In genomic region chr15:73923156-73923487, GRCh38 we compare ENCODE assay signal across 10 cellular contexts. TPM values are rescaled to one million over a fixed set of nuclear protein-coding genes. Genes with fewer than 3 reads are reported as not detected.
A peak's percentile ranks its signal among the peaks of the same experiment; 100 is the strongest.
DNase-seq lines count a peak whose midpoint lies in the region; ATAC-seq and TF ChIP-seq lines count a peak whose summit lies in the region.
"Had no signal": no experiment of that assay in that cellular context is flagged by ENCODE, and none has a peak within 500 bp of the region (broad histone marks: within the 10 kb centered on the region; RNA-seq: fewer than 3 reads in every experiment).

No MANE protein-coding gene starts in this region.

- H2AFZ ChIP-seq in fibroblast of lung (ENCODE audit: low read length), result no peak overlapping the region
- H2AFZ ChIP-seq: parathyroid adenoma had no signal

- H3K27ac Mint-ChIP-seq in CD4-positive, CD25-positive, alpha-beta regulatory T cell, result peak overlapping the region in 2 of 3 donors; percentile 32 to 92

- no peaks in the 10 kb centered on the region for H4K20me1 ChIP-seq in fibroblast of lung (ENCODE audit: control insufficient read depth, extremely low read depth, insufficient read depth, low read length)

- ATAC-seq in CD4-positive, CD25-positive, alpha-beta regulatory T cell (ENCODE audit: low read depth in 2 of 2), result no peak
- no peak for ATAC-seq in GM19397 (IDR thresholded peaks at IDR 0.05; ENCODE audit: unreplicated experiment)
- ATAC-seq in GM21526 (IDR thresholded peaks at IDR 0.05; ENCODE audit: low FRiP score, unreplicated experiment), result no peak
- ATAC-seq in HG02970 (IDR thresholded peaks at IDR 0.05; ENCODE audit: low FRiP score, unreplicated experiment), result no peak

- peaks cover 37% of the 10 kb centered on the region for H3K79me2 ChIP-seq in fibroblast of lung (ENCODE audit: control insufficient read depth, insufficient read depth, low read length)
- H3K79me2 ChIP-seq: parathyroid adenoma had no signal

- peaks cover 5% of the 10 kb centered on the region for H3K27me3 Mint-ChIP-seq in CD4-positive, CD25-positive, alpha-beta regulatory T cell

- peaks cover 11% of the 10 kb centered on the region for H3K36me3 Mint-ChIP-seq in CD4-positive, CD25-positive, alpha-beta regulatory T cell

- TF ChIP-seq CTCF in fibroblast of lung (conservative IDR thresholded peaks at IDR 0.05 in 1 of 2, IDR thresholded peaks at IDR 0.05 in 1 of 2; ENCODE audit: low read depth in 1 of 2, low read length in 2 of 2), result no peak
- no peak for TF ChIP-seq CTCF in ovary (IDR thresholded peaks at IDR 0.05)

- no peak overlapping the region for H3K27ac ChIP-seq in CD4-positive, CD25-positive, alpha-beta regulatory T cell (ENCODE audit: insufficient read depth, low read length, poor library complexity, severe bottlenecking)
- H3K27ac ChIP-seq in SJCRH30, result peak overlapping the region; percentile 88
- peak overlapping the region; percentile 85 for H3K27ac ChIP-seq in fibroblast of lung (ENCODE audit: insufficient read depth, low read length)
- peak overlapping the region; percentile 23 to 37 for H3K27ac ChIP-seq in ovary

- DNase-seq in CD4-positive, CD25-positive, alpha-beta regulatory T cell, result no peak
- DNase-seq in SJCRH30 (no peak), fibroblast of lung (ENCODE audit: low read depth in 2 of 2) (no peak), ovary (no peak), COLO668 (lab: John Stamatoyannopoulos, UW; ENCODE audit: unreplicated experiment) (no peak)
- DNase-seq: Calu3 had no signal

- peaks cover 10 to 62% (median 31%) of the 10 kb centered on the region in 4 donors for H3K4me1 Mint-ChIP-seq in CD4-positive, CD25-positive, alpha-beta regulatory T cell

- H3K4me3 Mint-ChIP-seq in CD4-positive, CD25-positive, alpha-beta regulatory T cell, result no peak overlapping the region

- H3K27me3 ChIP-seq in CD4-positive, CD25-positive, alpha-beta regulatory T cell (ENCODE audit: control insufficient read depth, insufficient read depth, low read length), result no peaks in the 10 kb centered on the region
- no peaks in the 10 kb centered on the region for H3K27me3 ChIP-seq in SJCRH30
- H3K27me3 ChIP-seq in fibroblast of lung (ENCODE audit: control insufficient read depth, insufficient read depth, low read length), result no peaks in the 10 kb centered on the region
- H3K27me3 ChIP-seq in ovary, result no peaks in the 10 kb centered on the region

- H3K4me2 ChIP-seq in fibroblast of lung (ENCODE audit: extremely low read depth, insufficient read depth, low read length), result peak overlapping the region; percentile 74

- WGBS in ovary, 3 donors, result 34 to 49% (median 39%) methylated on average over 7 of the region's 7 CpGs

- intact Hi-C loops in ovary (cut with DNase I), result no loop called here

- H3K4me3 ChIP-seq in CD4-positive, CD25-positive, alpha-beta regulatory T cell (ENCODE audit: low read depth, low read length), result no peak overlapping the region
- H3K4me3 ChIP-seq in SJCRH30 (no peak overlapping the region; the same call in 1 of the 2 replicates), fibroblast of lung (replicated peaks in 1 of 4; ENCODE audit: control extremely low read depth in 1 of 4, insufficient read depth in 1 of 4, low read depth in 3 of 4, low read length in 4 of 4) (peak overlapping the region in 1 of 4 experiments; percentile 29), ovary (no peak overlapping the region)

- H3K4me1 ChIP-seq in CD4-positive, CD25-positive, alpha-beta regulatory T cell (ENCODE audit: control insufficient read depth, insufficient read depth, low read length, poor library complexity, severe bottlenecking), result peaks cover 49% of the 10 kb centered on the region
- H3K4me1 ChIP-seq in SJCRH30, result peaks cover 44% of the 10 kb centered on the region
- peaks cover 48% of the 10 kb centered on the region for H3K4me1 ChIP-seq in fibroblast of lung (ENCODE audit: control insufficient read depth, extremely low read depth, insufficient read depth, low read length)
- peaks cover 31% of the 10 kb centered on the region for H3K4me1 ChIP-seq in ovary (ENCODE audit: insufficient read depth)

- no peak for TF ChIP-seq EP300 in ovary (IDR thresholded peaks at IDR 0.05)

- peaks cover 0 to 5% (median 0%) of the 10 kb centered on the region in 7 donors for H3K9me3 Mint-ChIP-seq in CD4-positive, CD25-positive, alpha-beta regulatory T cell

- TF ChIP-seq POLR2A in ovary (IDR thresholded peaks at IDR 0.05), result no peak

- no peaks in the 10 kb centered on the region for H3K9me3 ChIP-seq in CD4-positive, CD25-positive, alpha-beta regulatory T cell (ENCODE audit: control insufficient read depth in 2 of 2, low read length in 2 of 2)
- H3K9me3 ChIP-seq in SJCRH30 (replicated peaks) (no peaks in the 10 kb centered on the region), fibroblast of lung (ENCODE audit: control insufficient read depth, insufficient read depth, low read depth, low read length) (no peaks in the 10 kb centered on the region), ovary (no peaks in the 10 kb centered on the region)

- peaks cover 7% of the 10 kb centered on the region for H3K36me3 ChIP-seq in CD4-positive, CD25-positive, alpha-beta regulatory T cell (ENCODE audit: control insufficient read depth, insufficient read depth, low read length)
- H3K36me3 ChIP-seq in SJCRH30, result no peaks in the 10 kb centered on the region; the same call in 1 of the 2 replicates
- H3K36me3 ChIP-seq in fibroblast of lung (ENCODE audit: control insufficient read depth, insufficient read depth, low read length), result peaks cover 6% of the 10 kb centered on the region
- H3K36me3 ChIP-seq in ovary, result no peaks in the 10 kb centered on the region

- H3K9ac ChIP-seq in fibroblast of lung (ENCODE audit: insufficient read depth, low read length), result no peak overlapping the region
- H3K9ac ChIP-seq: parathyroid adenoma had no signal

RNA-seq across cellular contexts. Expression of gene LOXL1, which starts 3.1 kb away (rescaled TPM):
- total RNA-seq in CD4-positive, CD25-positive, alpha-beta regulatory T cell, result 7.3 TPM
- 10 to 100 TPM in 2 of 4 donors, 1 to 10 TPM in 2; 6.8 to 24.2 (median 10.0) TPM for polyA plus RNA-seq in CD4-positive, CD25-positive, alpha-beta regulatory T cell
- 31.3 and 33.3 TPM in 2 replicates for total RNA-seq in SJCRH30 (2014; rRNA removed; shearing (Covaris generic))
- total RNA-seq in fibroblast of lung, result 65.6 and 91.4 TPM in 2 replicates
- 163 and 188 TPM in 2 replicates for polyA plus RNA-seq in fibroblast of lung
- polyA plus RNA-seq in fibroblast of lung (2012), result 252 and 290 TPM in 2 replicates
- polyA minus RNA-seq in fibroblast of lung (ENCODE audit: low replicate concordance), result 596 and 875 TPM in 2 replicates
- 10 to 100 TPM; 10.1 to 33.8 (median 19.9) TPM for total RNA-seq in ovary
- 10 to 100 TPM; 16.1 to 17.0 TPM for polyA plus RNA-seq in ovary

RNA-seq across cellular contexts. Expression of gene TBC1D21, which starts 49.8 kb away (rescaled TPM):
- not detected for total RNA-seq in CD4-positive, CD25-positive, alpha-beta regulatory T cell
- polyA plus RNA-seq in CD4-positive, CD25-positive, alpha-beta regulatory T cell, result not detected
- total RNA-seq in SJCRH30 (2014; rRNA removed; shearing (Covaris generic)), result not detected in 2 replicates
- total RNA-seq in fibroblast of lung (not detected in 2 replicates), ovary (not detected)
- polyA plus RNA-seq in fibroblast of lung (not detected in 2 replicates), ovary (not detected)
- not detected in 2 replicates for polyA plus RNA-seq in fibroblast of lung (2012)
- polyA minus RNA-seq in fibroblast of lung (ENCODE audit: low replicate concordance), result not detected in 2 replicates
- total RNA-seq: Calu3 had no signal
